ENCODE assay signal across 1 cellular context in genomic region chrX:131827935-131828334, GRCh38.
TF ChIP-seq lines count a peak whose summit lies in the region.

No MANE protein-coding gene starts in this region.

TF ChIP-seq in GM12878, 131 proteins besides CTCF, POLR2A, EP300 and RAD21 (continued from another document):
- no peak for TF ChIP-seq E4F1 (IDR thresholded peaks at IDR 0.05; ENCODE audit: borderline replicate concordance, partially characterized antibody)
- TF ChIP-seq FOXM1 (IDR thresholded peaks at IDR 0.05; ENCODE audit: low read depth, low read length), result no peak
- TF ChIP-seq ETV6 (conservative IDR thresholded peaks at IDR 0.05 in 1 of 2, IDR thresholded peaks at IDR 0.05 in 1 of 2; ENCODE audit: borderline replicate concordance in 1 of 2, low read depth in 1 of 2), result 0 out of 4 replicates have a peak, but pooled peaks of 1 of the 2 experiments have one; percentile 14
- 0 out of 2 replicates have a peak, but pooled peaks have one; percentile 16 for TF ChIP-seq RUNX3 (IDR thresholded peaks at IDR 0.05; ENCODE audit: low read length)
- TF ChIP-seq SUZ12 (IDR thresholded peaks at IDR 0.05; ENCODE audit: unreplicated experiment), result no peak
- peak; percentile 32; the same call in 1 of the 2 replicates for TF ChIP-seq EED (IDR thresholded peaks at IDR 0.05; ENCODE audit: low read depth)
- TF ChIP-seq CHD4 (IDR thresholded peaks at IDR 0.05), result no peak
- peak; percentile 76; the same call in 1 of the 2 replicates for TF ChIP-seq CHD2 (IDR thresholded peaks at IDR 0.05; ENCODE audit: borderline replicate concordance, low read depth, low read length)
- peak; percentile 64; the same call in 1 of the 2 replicates for TF ChIP-seq CBX5 (IDR thresholded peaks at IDR 0.05; ENCODE audit: low read depth)
